ENCODE assay signal across 11 cellular contexts in genomic region chr6:154996841-154997311, GRCh38. TPM values are rescaled to one million over a fixed set of nuclear protein-coding genes. Genes with fewer than 3 reads are reported as not detected.
DNase-seq lines count a peak whose midpoint lies in the region; ATAC-seq and TF ChIP-seq lines count a peak whose summit lies in the region.
"Had no signal": no experiment of that assay in that cellular context is flagged by ENCODE, and none has a peak within 500 bp of the region (broad histone marks: within the 10 kb centered on the region; RNA-seq: fewer than 3 reads in every experiment).

No MANE protein-coding gene starts in this region.

- peaks cover 28% of the 10 kb centered on the region for H3K4me1 ChIP-seq in Caco-2
- peaks cover 3% of the 10 kb centered on the region; the same call in 1 of the 2 replicates for H3K4me1 ChIP-seq in HUES64 (ENCODE audit: insufficient read depth, low read length)
- peaks cover 10 to 21% of the 10 kb centered on the region in 2 donors for H3K4me1 ChIP-seq in duodenal mucosa (ENCODE audit: control insufficient read depth in 1 of 2, insufficient read depth in 2 of 2, low read length in 2 of 2)

- POLR2A ChIA-PET in Caco-2 (lab: Charles Lee), result interaction anchor here (0.7 kb wide), 1 partner anchor 44 kb away, joined by 18 read pairs; no protein-coding TSS in a partner anchor

- H3K27me3 Mint-ChIP-seq in Caco-2 (ENCODE audit: insufficient read depth, unreplicated experiment) (no peaks in the 10 kb centered on the region), nephron (ENCODE audit: low read depth) (peaks cover 28% of the 10 kb centered on the region)

- H3K9me3 ChIP-seq in Caco-2 (no peaks in the 10 kb centered on the region), HUES64 (ENCODE audit: insufficient read depth, low read depth, low read length) (no peaks in the 10 kb centered on the region), duodenal mucosa (ENCODE audit: control insufficient read depth in 1 of 2, low read length in 2 of 2) (no peaks in the 10 kb centered on the region)

- CTCF ChIA-PET in Caco-2 (lab: Charles Lee), result no interaction called here

- peak overlapping the region; percentile 6 for H3K4me3 Mint-ChIP-seq in Caco-2 (ENCODE audit: unreplicated experiment)
- H3K4me3 Mint-ChIP-seq in nephron, result peak overlapping the region; percentile 70 to 78 (median 78)

- no peak overlapping the region for H3K4me3 ChIP-seq in Caco-2 (ENCODE audit: low read depth, low read length)
- peak overlapping the region; percentile 69; the same call in 1 of the 2 replicates for H3K4me3 ChIP-seq in HUES64 (ENCODE audit: low read length)
- peak overlapping the region; percentile 80 to 81 for H3K4me3 ChIP-seq in duodenal mucosa (ENCODE audit: low read depth in 1 of 2, low read length in 2 of 2)

- H3K4me1 Mint-ChIP-seq in Caco-2 (ENCODE audit: low read depth, unreplicated experiment) (peaks cover 13% of the 10 kb centered on the region), nephron (peaks cover 17% of the 10 kb centered on the region)

- 64% methylated on average over 5 of the region's 5 CpGs for WGBS in HUES64

- H3K9ac ChIP-seq in HUES64 (ENCODE audit: low read depth, low read length), result no peak overlapping the region
- no peak overlapping the region for H3K9ac ChIP-seq in duodenal mucosa (ENCODE audit: low read depth in 1 of 2, low read length in 2 of 2)

- BruUV-seq in Caco-2 (replicated peaks; lab: Mats Ljungman, UMichigan), result no TSS peak

- H3K36me3 ChIP-seq in Caco-2 (ENCODE audit: control insufficient read depth, insufficient read depth, low read length), result no peaks in the 10 kb centered on the region
- H3K36me3 ChIP-seq in HUES64 (ENCODE audit: insufficient read depth, low read length), result no peaks in the 10 kb centered on the region
- H3K36me3 ChIP-seq in duodenal mucosa (ENCODE audit: control insufficient read depth in 1 of 2, insufficient read depth in 2 of 2, low read length in 2 of 2), result no peaks in the 10 kb centered on the region

- H3K36me3 Mint-ChIP-seq in Caco-2 (ENCODE audit: insufficient read depth, unreplicated experiment) (no peaks in the 10 kb centered on the region), nephron (ENCODE audit: low read depth) (no peaks in the 10 kb centered on the region)

- DNase-seq in Caco-2 (peak in 1 of 2 experiments; percentile 17), LoVo (ENCODE audit: low spot score) (no peak)
- DNase-seq: erythroblast; NCI-H1092 treated with DMSO at 0.1 percent for 48 hours; NCI-H748 treated with DMSO at 0.1 percent for 48 hours; stimulated activated CD8-positive, alpha-beta memory T cell treated with anti-CD3 and anti-CD28 coated beads, Interleukin-4, amount 100 ng/mL, for 48 hours had no signal

- ATAC-seq in HG03469 (IDR thresholded peaks at IDR 0.05; ENCODE audit: unreplicated experiment) (no peak), HG03460 (IDR thresholded peaks at IDR 0.05; ENCODE audit: unreplicated experiment) (no peak)

- TF ChIP-seq CTCF in Caco-2 (IDR thresholded peaks at IDR 0.05; ENCODE audit: insufficient read depth in 1 of 2, low read depth in 1 of 2, low read length in 1 of 2, severe bottlenecking in 1 of 2, unreplicated experiment in 1 of 2), result no peak
- no peak for TF ChIP-seq CTCF in nephron (IDR thresholded peaks at IDR 0.05; ENCODE audit: unreplicated experiment in 3 of 3)

- intact Hi-C loops in Caco-2 (cut with micrococcal nuclease; ENCODE audit: unreplicated experiment), result loop anchor here (2.0 to 5.0 kb wide), 2 partner anchors 68 to 90 kb away; no protein-coding TSS in a partner anchor

- H3K27ac ChIP-seq in HUES64 (ENCODE audit: low read depth, low read length) (no peak overlapping the region), duodenal mucosa (ENCODE audit: low read depth, low read length) (no peak overlapping the region)

- H3K27ac Mint-ChIP-seq in Caco-2 (ENCODE audit: unreplicated experiment) (no peak overlapping the region), nephron (peak overlapping the region in 1 of 3 experiments; percentile 37)

- no peaks in the 10 kb centered on the region for H3K27me3 ChIP-seq in Caco-2 (replicated peaks; ENCODE audit: control insufficient read depth, insufficient read depth, low read length)
- H3K27me3 ChIP-seq in HUES64 (ENCODE audit: insufficient read depth, low read length), result peaks cover 16% of the 10 kb centered on the region
- no peaks in the 10 kb centered on the region for H3K27me3 ChIP-seq in duodenal mucosa (ENCODE audit: control insufficient read depth in 1 of 2, insufficient read depth in 2 of 2, low read length in 2 of 2)

- H3K9me3 Mint-ChIP-seq in Caco-2 (ENCODE audit: unreplicated experiment), result no peaks in the 10 kb centered on the region
- H3K9me3 Mint-ChIP-seq in nephron, result no peaks in the 10 kb centered on the region

RNA-seq across cellular contexts. Expression of gene TIAM2, which starts 1.8 kb away (rescaled TPM):
- total RNA-seq in Caco-2 (2022), result 3.8 and 5.1 TPM in 2 replicates
- 10.2 TPM for polyA plus RNA-seq in HUES64 (2013, experiment 1 of 2)
- 10.8 TPM for polyA plus RNA-seq in HUES64 (2013, experiment 2 of 2)
